Comparison of ENCODE assay signal across 8 cellular contexts in the genomic region with DNA sequence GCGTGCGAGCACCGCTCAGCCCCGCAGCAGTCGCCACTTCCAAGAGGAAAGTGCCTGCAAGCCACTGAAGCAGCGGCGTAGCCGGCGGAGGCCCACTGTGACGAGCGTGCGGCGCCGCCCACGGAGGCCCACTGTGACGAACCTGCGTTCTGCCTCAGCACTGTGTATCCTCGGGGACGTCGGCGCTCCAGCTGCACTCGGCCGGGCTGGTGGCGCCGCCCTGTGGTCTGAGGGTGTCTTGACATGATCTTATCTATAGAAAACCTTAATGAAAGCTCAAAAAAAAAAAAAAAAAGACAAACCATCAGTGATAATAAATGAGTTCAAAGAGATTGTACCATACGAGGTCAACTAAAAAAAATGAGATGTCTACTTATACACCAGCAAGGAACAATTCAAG. TPM values are rescaled to one million over a fixed set of nuclear protein-coding genes. Genes with fewer than 3 reads are reported as not detected.
DNase-seq lines count a peak whose midpoint lies in the region; TF ChIP-seq lines count a peak whose summit lies in the region.
"Not testable (repeated sequence)": the region's sequence is repeated elsewhere in the genome, so short reads cannot be mapped to it uniquely, and the experiment has no call there.

A gene (minus strand): TSS at position 166 of the 400 bp plus-strand sequence. CDS start 192 bp downstream, outside the sequence.

- H3K4me1 ChIP-seq in iPS-15b (ENCODE audit: control insufficient read depth, insufficient read depth, low read length), result not testable (repeated sequence)

- H3K4me3 ChIP-seq in GM06990 (replicated peaks; ENCODE audit: low read depth, low read length) (peak within 1 kb of the TSS; percentile 61), iPS-15b (ENCODE audit: low read depth, low read length) (peak within 1 kb of the TSS; percentile 26)

- H3K9ac ChIP-seq in iPS-15b (ENCODE audit: low read depth, low read length), result not testable (repeated sequence)

- H3K27ac ChIP-seq in temporal lobe (ENCODE audit: low read depth, low read length), result not testable (repeated sequence)

- H3K9me3 ChIP-seq in iPS-15b (ENCODE audit: control insufficient read depth, insufficient read depth, low read length), result not testable (repeated sequence)

- H3K36me3 ChIP-seq in GM06990 (ENCODE audit: control insufficient read depth, insufficient read depth, low read length); iPS-15b (ENCODE audit: control insufficient read depth, insufficient read depth, low read length): not testable (repeated sequence)

- not testable (repeated sequence) for H3K27me3 ChIP-seq in GM06990 (replicated peaks; ENCODE audit: control insufficient read depth, insufficient read depth, low read length); iPS-15b (ENCODE audit: control insufficient read depth, insufficient read depth, low read length)

- DNase-seq in GM06990 (ENCODE audit: extremely low read depth, insufficient read length) (peak; percentile 87), H4 (ENCODE audit: low spot score) (peak; percentile 62), HuH-7 (ENCODE audit: low spot score) (peak; percentile 34), putamen (ENCODE audit: low spot score) (peak; percentile 83)
- peak; percentile 86 for DNase-seq in activated CD4-positive, alpha-beta T cell treated with anti-CD3 and anti-CD28 coated beads, Interleukin-2, amount 50 U/mL, for 1 hour
- peak; percentile 91 for DNase-seq in central memory CD4-positive, alpha-beta T cell

- TF ChIP-seq CTCF in GM06990 (IDR thresholded peaks at IDR 0.05; ENCODE audit: insufficient read depth, low read length, poor library complexity, severe bottlenecking), result peak; percentile 62

RNA-seq across cellular contexts. Expression of the gene that starts here (rescaled TPM):
- 1.5 and 2.0 TPM in 2 replicates for total RNA-seq in H4 (2014; rRNA removed; shearing (Covaris generic))
- total RNA-seq in temporal lobe, result 20.9 TPM

Comparison
In these comparisons a context has a peak if more than half of its experiments do, and no peak if none do; other contexts are left out.
1. DNase-seq: peak in every context shown above with its lines; median percentile 91 in central memory CD4-positive, alpha-beta T cell; 87 in GM06990; 86 in activated CD4-positive, alpha-beta T cell treated with anti-CD3 and anti-CD28 coated beads, Interleukin-2, amount 50 U/mL, for 1 hour; 83 in putamen; 62 in H4; 34 in HuH-7.